ENCODE assay signal across 1 cellular context in genomic region chr3:189787622-189788021, GRCh38.
TF ChIP-seq lines count a peak whose summit lies in the region.

No MANE protein-coding gene starts in this region.

TF ChIP-seq in SK-N-SH treated with all-trans-retinoic acid at 6 μM for 48 hours, 23 proteins besides CTCF, POLR2A, EP300 and RAD21 (continued from another document):
- TF ChIP-seq ZFP30 (CRISPR knock-in tag; IDR thresholded peaks at IDR 0.05) = no peak
- TF ChIP-seq GLIS3 (CRISPR knock-in tag; IDR thresholded peaks at IDR 0.05) = no peak
- no peak for TF ChIP-seq ZNF8 (CRISPR knock-in tag; IDR thresholded peaks at IDR 0.05)
- no peak for TF ChIP-seq ESRRG (CRISPR knock-in tag; IDR thresholded peaks at IDR 0.05)
- no peak for TF ChIP-seq CREB5 (CRISPR knock-in tag; IDR thresholded peaks at IDR 0.05; ENCODE audit: low read depth)
- TF ChIP-seq, protein P1, sequence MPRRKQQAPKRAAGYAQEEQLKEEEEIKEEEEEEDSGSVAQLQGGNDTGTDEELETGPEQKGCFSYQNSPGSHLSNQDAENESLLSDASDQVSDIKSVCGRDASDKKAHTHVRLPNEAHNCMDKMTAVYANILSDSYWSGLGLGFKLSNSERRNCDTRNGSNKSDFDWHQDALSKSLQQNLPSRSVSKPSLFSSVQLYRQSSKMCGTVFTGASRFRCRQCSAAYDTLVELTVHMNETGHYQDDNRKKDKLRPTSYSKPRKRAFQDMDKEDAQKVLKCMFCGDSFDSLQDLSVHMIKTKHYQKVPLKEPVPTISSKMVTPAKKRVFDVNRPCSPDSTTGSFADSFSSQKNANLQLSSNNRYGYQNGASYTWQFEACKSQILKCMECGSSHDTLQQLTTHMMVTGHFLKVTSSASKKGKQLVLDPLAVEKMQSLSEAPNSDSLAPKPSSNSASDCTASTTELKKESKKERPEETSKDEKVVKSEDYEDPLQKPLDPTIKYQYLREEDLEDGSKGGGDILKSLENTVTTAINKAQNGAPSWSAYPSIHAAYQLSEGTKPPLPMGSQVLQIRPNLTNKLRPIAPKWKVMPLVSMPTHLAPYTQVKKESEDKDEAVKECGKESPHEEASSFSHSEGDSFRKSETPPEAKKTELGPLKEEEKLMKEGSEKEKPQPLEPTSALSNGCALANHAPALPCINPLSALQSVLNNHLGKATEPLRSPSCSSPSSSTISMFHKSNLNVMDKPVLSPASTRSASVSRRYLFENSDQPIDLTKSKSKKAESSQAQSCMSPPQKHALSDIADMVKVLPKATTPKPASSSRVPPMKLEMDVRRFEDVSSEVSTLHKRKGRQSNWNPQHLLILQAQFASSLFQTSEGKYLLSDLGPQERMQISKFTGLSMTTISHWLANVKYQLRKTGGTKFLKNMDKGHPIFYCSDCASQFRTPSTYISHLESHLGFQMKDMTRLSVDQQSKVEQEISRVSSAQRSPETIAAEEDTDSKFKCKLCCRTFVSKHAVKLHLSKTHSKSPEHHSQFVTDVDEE (CRISPR knock-in tag; IDR thresholded peaks at IDR 0.05) = no peak
- no peak for TF ChIP-seq SNAI2 (CRISPR knock-in tag; IDR thresholded peaks at IDR 0.05)
- no peak for TF ChIP-seq ZFP3 (CRISPR knock-in tag; IDR thresholded peaks at IDR 0.05)
